ENCODE assay signal across 8 cellular contexts in the genomic region with DNA sequence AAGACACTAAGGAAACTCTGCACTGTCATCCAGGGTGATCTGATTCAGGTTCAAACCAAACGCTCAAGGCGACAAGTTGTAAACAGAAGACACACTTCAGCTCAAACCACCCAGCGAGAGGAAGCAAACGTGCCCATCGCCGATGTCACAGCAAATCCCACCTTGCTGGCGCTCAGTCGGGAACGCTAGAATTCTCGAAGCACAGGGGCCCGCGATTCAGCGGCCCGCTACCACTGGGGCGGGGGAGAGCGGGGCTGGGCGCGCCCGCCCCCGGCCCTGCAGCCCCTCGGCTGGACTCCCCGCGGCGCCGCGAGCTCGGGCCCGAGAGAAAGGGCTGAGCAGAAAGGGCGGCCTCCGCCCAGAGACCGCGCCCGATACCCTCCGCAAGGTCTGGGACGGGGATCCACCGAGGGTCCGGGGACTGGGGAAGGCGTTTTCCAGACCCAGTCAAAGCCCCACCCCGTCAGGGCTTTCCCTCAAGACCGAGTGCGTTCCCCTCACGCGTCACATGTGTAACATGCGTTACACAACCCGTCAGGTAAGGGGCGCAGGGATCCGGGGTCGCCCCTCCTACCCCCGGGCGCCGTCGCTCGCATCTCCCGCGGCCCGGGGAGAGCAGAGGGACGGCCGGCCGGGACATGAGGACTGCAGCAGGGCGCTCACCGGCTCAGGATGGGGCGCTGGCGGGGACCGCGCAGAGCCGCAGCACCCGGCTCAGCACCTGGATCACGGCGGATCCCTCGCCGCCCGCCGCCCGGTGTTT. TPM values are rescaled to one million over a fixed set of nuclear protein-coding genes. Genes with fewer than 3 reads are reported as not detected.
DNase-seq lines count a peak whose midpoint lies in the region; ATAC-seq and TF ChIP-seq lines count a peak whose summit lies in the region.

No MANE protein-coding gene starts in this region.

- DNase-seq in NCI-H1436 (lab: John Stamatoyannopoulos, UW) (peak; percentile 54), NCI-H1436 treated with DMSO at 0.1 percent for 48 hours (lab: John Stamatoyannopoulos, UW) (no peak), NCI-H748 treated with DMSO at 0.1 percent for 48 hours (lab: John Stamatoyannopoulos, UW) (peak; percentile 39), fibroblast of villous mesenchyme (ENCODE audit: low read depth) (no peak), thyroid gland (peak in 1 of 2 donors; percentile 41)
- DNase-seq in activated T-helper 1 cell treated with anti-CD3 and anti-CD28 coated beads, Interleukin-2, amount 50 U/mL, for 16 hours (ENCODE audit: low read depth in 1 of 2, low spot score in 1 of 2): peak; percentile 19 to 54

- TF ChIP-seq POLR2A in thyroid gland (IDR thresholded peaks at IDR 0.05): no peak

- no peaks in the 10 kb centered on the region for H3K36me3 ChIP-seq in neutrophil
- no peaks in the 10 kb centered on the region for H3K36me3 ChIP-seq in thyroid gland

- H3K27me3 ChIP-seq in neutrophil: peaks cover 16% of the 10 kb centered on the region
- H3K27me3 ChIP-seq in thyroid gland: no peaks in the 10 kb centered on the region

- peak overlapping the region; percentile 71 for H3K4me3 ChIP-seq in fibroblast of villous mesenchyme (ENCODE audit: low read depth, low read length)
- H3K4me3 ChIP-seq in neutrophil (ENCODE audit: low read depth in 1 of 2, low read length in 1 of 2): peak overlapping the region; percentile 85 to 100
- peak overlapping the region; percentile 43 to 96 (median 96) for H3K4me3 ChIP-seq in thyroid gland (replicated peaks in 1 of 3)

- TF ChIP-seq CTCF in fibroblast of villous mesenchyme (IDR thresholded peaks at IDR 0.05; ENCODE audit: insufficient read depth, low read depth, low read length) (no peak), neutrophil (IDR thresholded peaks at IDR 0.05) (no peak), thyroid gland (IDR thresholded peaks at IDR 0.05) (peak in 1 of 6 experiments; percentile 8)

- WGBS in thyroid gland, 2 donors: 0 to 1% methylated on average over 22 to 25 of the region's 74 CpGs

- H3K4me1 ChIP-seq in neutrophil (ENCODE audit: control insufficient read depth in 1 of 2, insufficient read depth in 1 of 2, low read depth in 1 of 2, low read length in 1 of 2) (peaks cover 56 to 58% of the 10 kb centered on the region in 2 experiments), thyroid gland (peaks cover 3 to 4% of the 10 kb centered on the region in 2 donors)

- peak; percentile 52 for ATAC-seq in HG02943 (IDR thresholded peaks at IDR 0.05; ENCODE audit: low read depth, unreplicated experiment)

- intact Hi-C loops in thyroid gland (cut with DNase I): loop anchor here (10.0 kb wide), 1 partner anchor 204 kb away; a partner anchor contains a TSS

- no peaks in the 10 kb centered on the region for H3K9me3 ChIP-seq in neutrophil
- H3K9me3 ChIP-seq in thyroid gland: no peaks in the 10 kb centered on the region

- H3K27ac ChIP-seq in neutrophil (peak overlapping the region; percentile 92), thyroid gland (peak overlapping the region; percentile 35 to 91 (median 78))

RNA-seq across cellular contexts. Expression of a gene that starts 0.5 kb away (rescaled TPM):
- 5.5 and 6.9 TPM in 2 replicates for total RNA-seq in fibroblast of villous mesenchyme
- 10 to 100 TPM; 18.2 to 23.3 (median 22.0) TPM for total RNA-seq in thyroid gland

Comparison
In these comparisons a context has a peak if more than half of its experiments do, and no peak if none do; other contexts are left out.
1. DNase-seq: peak in NCI-H1436 (single experiment), NCI-H748 treated with DMSO at 0.1 percent for 48 hours (single experiment) and activated T-helper 1 cell treated with anti-CD3 and anti-CD28 coated beads, Interleukin-2, amount 50 U/mL, for 16 hours (2 of 2); none in NCI-H1436 treated with DMSO at 0.1 percent for 48 hours (single experiment) and fibroblast of villous mesenchyme (single experiment).
2. Peak in every context shown above with its lines, with median percentiles within 50 percentile points of each other: H3K4me3 ChIP-seq.